ENCODE assay signal across 31 cellular contexts in the genomic region with DNA sequence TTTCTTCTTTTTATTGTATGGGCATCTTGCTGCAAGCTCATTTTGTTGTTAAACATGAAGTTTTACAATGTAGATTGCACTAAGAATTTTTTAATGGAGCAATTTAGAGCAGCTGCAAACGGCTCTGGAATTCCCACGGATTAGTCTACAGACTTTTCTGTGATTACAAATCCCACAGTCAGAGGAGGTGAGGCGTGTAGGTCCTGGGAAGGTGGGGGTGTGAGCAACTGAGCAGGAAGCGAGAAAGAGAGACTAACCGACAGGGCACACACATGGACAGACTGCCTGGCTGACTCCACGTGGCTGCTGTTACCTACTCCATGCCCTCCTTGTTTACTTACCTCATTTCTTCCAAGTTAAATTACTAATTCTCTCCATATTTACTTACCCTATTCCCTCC.
DNase-seq lines count a peak whose midpoint lies in the region; ATAC-seq, FAIRE-seq and TF ChIP-seq lines count a peak whose summit lies in the region.
"Had no signal": no experiment of that assay in that cellular context is flagged by ENCODE, and none has a peak within 500 bp of the region (broad histone marks: within the 10 kb centered on the region; RNA-seq: fewer than 3 reads in every experiment).

No MANE protein-coding gene starts in this region.

- in situ Hi-C loops in HepG2 (cut with HindIII; ENCODE audit: extremely low pct_ligation_motif_present, low pct_unique_long_range_greater_than_20kb) = no loop called here

- H3K9me3 ChIP-seq in HepG2 (ENCODE audit: low read length) (no peaks in the 10 kb centered on the region), right lobe of liver (no peaks in the 10 kb centered on the region), upper lobe of right lung (no peaks in the 10 kb centered on the region)
- H3K9me3 ChIP-seq: left lung, stomach, vagina had no signal

- POLR2A ChIA-PET in HepG2 (lab: Yijun Ruan, JAX) = no interaction called here

- intact Hi-C loops in HepG2 (cut with micrococcal nuclease; ENCODE audit: unreplicated experiment) (no loop called here), right lobe of liver (cut with DNase I) (no loop called here), upper lobe of right lung (cut with DNase I) (no loop called here)

- H3K27me3 ChIP-seq in HepG2 (ENCODE audit: control insufficient read depth in 1 of 2, insufficient read depth in 2 of 2, low read length in 2 of 2) (no peaks in the 10 kb centered on the region; a peak in 1 of 5 replicates), right lobe of liver (no peaks in the 10 kb centered on the region), upper lobe of right lung (no peaks in the 10 kb centered on the region), H7 (ENCODE audit: control insufficient read depth, insufficient read depth, low read length) (no peaks in the 10 kb centered on the region)
- H3K27me3 ChIP-seq: left lung, neural progenitor cell, stomach, vagina had no signal

- CTCF ChIA-PET in HepG2 (lab: Yijun Ruan, JAX; ENCODE audit: low intra/inter-chr PET ratio, low total read pairs) = no interaction called here

- DNase-seq in HepG2 (ENCODE audit: low spot score) (no peak), right lobe of liver (no peak), choroid plexus epithelial cell (ENCODE audit: low read depth) (peak; percentile 13), kidney tubule cell (ENCODE audit: low spot score) (peak; percentile 84), upper lobe of right lung (no peak), H7 (no peak), GF-D8 (lab: John Stamatoyannopoulos, UW) (no peak)
- DNase-seq: activated CD4-positive, alpha-beta T cell treated with anti-CD3 and anti-CD28 coated beads for 4 hours; aorta; caudate nucleus; effector memory CD8-positive, alpha-beta T cell; foreskin melanocyte; GM23248; KBM-7; left lung; mesendoderm; NCI-H1105; NCI-H1930; NCI-H524 treated with DMSO at 0.1 percent for 48 hours; right cardiac atrium; SIG-M5; stimulated activated CD4-positive, alpha-beta T cell treated with anti-CD3 and anti-CD28 coated beads, Interleukin-4, amount 100 ng/mL, for 1 hour; stomach had no signal

- 2% methylated on average over 6 of the region's 6 CpGs for WGBS in HepG2 (ENCODE audit: low lambda C conversion rate)
- WGBS in right lobe of liver (ENCODE audit: insufficient coverage, low coverage, low lambda C conversion rate, missing lambda C conversion rate) = 49% methylated on average over 6 of the region's 6 CpGs

- no peaks in the 10 kb centered on the region for H3K4me1 ChIP-seq in HepG2 (ENCODE audit: insufficient read depth, low read length)
- H3K4me1 ChIP-seq in right lobe of liver = no peaks in the 10 kb centered on the region
- no peaks in the 10 kb centered on the region for H3K4me1 ChIP-seq in upper lobe of right lung
- H3K4me1 ChIP-seq: left lung, stomach, vagina had no signal

- H3K4me2 ChIP-seq in HepG2 (ENCODE audit: low read depth, low read length) = no peak overlapping the region
- H3K4me2 ChIP-seq: hepatocyte, neural progenitor cell had no signal

- ATAC-seq in HepG2 = no peak; the same call in 2 of the 3 replicates
- ATAC-seq in right lobe of liver = no peak
- peak; percentile 21 for ATAC-seq in upper lobe of right lung
- no peak for ATAC-seq in HG02840 (IDR thresholded peaks at IDR 0.05; ENCODE audit: low FRiP score, unreplicated experiment)
- ATAC-seq: activated naive CD4-positive, alpha-beta T cell treated with anti-CD3 and anti-CD28 coated beads, Interleukin-2, amount 50 U/mL, for 72 hours; effector memory CD8-positive, alpha-beta T cell; esophagus mucosa; left lung; right cardiac atrium had no signal

- TF ChIP-seq EP300 in HepG2 (IDR thresholded peaks at IDR 0.05; ENCODE audit: low read depth in 2 of 2, low read length in 2 of 2) (no peak), HepG2 (CRISPR knock-in tag; IDR thresholded peaks at IDR 0.05; ENCODE audit: borderline replicate concordance) (no peak)

- no peaks in the 10 kb centered on the region for H4K20me1 ChIP-seq in HepG2 (ENCODE audit: insufficient read depth, low read length)

- BruUV-seq in HepG2 (replicated peaks; lab: Mats Ljungman, UMichigan) = no TSS peak

- H3K36me3 ChIP-seq in HepG2 (replicated peaks in 1 of 2; ENCODE audit: control insufficient read depth in 1 of 2, insufficient read depth in 2 of 2, low read length in 2 of 2) = no peaks in the 10 kb centered on the region
- H3K36me3 ChIP-seq in right lobe of liver = no peaks in the 10 kb centered on the region
- no peaks in the 10 kb centered on the region for H3K36me3 ChIP-seq in upper lobe of right lung
- H3K36me3 ChIP-seq in H7 (replicated peaks; ENCODE audit: control insufficient read depth, insufficient read depth, low read length) = no peaks in the 10 kb centered on the region
- H3K36me3 ChIP-seq: left lung, neural progenitor cell, stomach, vagina had no signal

- H3K9ac ChIP-seq in HepG2 (ENCODE audit: insufficient read depth, low read depth, low read length) = no peak overlapping the region
- H3K9ac ChIP-seq: GM23248, neural progenitor cell had no signal

- TF ChIP-seq POLR2A in HepG2 (IDR thresholded peaks at IDR 0.05; ENCODE audit: insufficient read depth in 1 of 2, low read depth in 2 of 2, low read length in 2 of 2) = no peak
- no peak for TF ChIP-seq POLR2A in right lobe of liver (IDR thresholded peaks at IDR 0.05)

- no peaks in the 10 kb centered on the region for H3K79me2 ChIP-seq in HepG2 (ENCODE audit: insufficient read depth, low read length)
- H3K79me2 ChIP-seq: hepatocyte had no signal

- TF ChIP-seq CTCF in HepG2 (CRISPR knock-in tag; IDR thresholded peaks at IDR 0.05) (no peak), right lobe of liver (IDR thresholded peaks at IDR 0.05) (no peak), choroid plexus epithelial cell (conservative IDR thresholded peaks at IDR 0.05; ENCODE audit: low read depth, low read length) (no peak), upper lobe of right lung (IDR thresholded peaks at IDR 0.05) (no peak)

- no peak overlapping the region for H2AFZ ChIP-seq in HepG2 (ENCODE audit: low read length)
- H2AFZ ChIP-seq: GM23248, hepatocyte, neural progenitor cell had no signal

- TF ChIP-seq RAD21 in HepG2 (CRISPR knock-in tag; IDR thresholded peaks at IDR 0.05) = no peak

- no peak for FAIRE-seq in HepG2 (lab: Jason Lieb, UNC)
- FAIRE-seq: A204.1, G401.6 had no signal

- H3K27ac ChIP-seq in HepG2 (ENCODE audit: extremely low read length, insufficient read depth, low read length) (no peak overlapping the region), right lobe of liver (no peak overlapping the region), upper lobe of right lung (no peak overlapping the region)
- H3K27ac ChIP-seq: GM23248, hepatocyte, left lung, neural progenitor cell, stomach, vagina had no signal

- H3K4me3 ChIP-seq in HepG2 (replicated peaks in 1 of 3; ENCODE audit: insufficient read depth in 1 of 3, low read depth in 2 of 3, low read length in 3 of 3) (no peak overlapping the region), right lobe of liver (no peak overlapping the region), choroid plexus epithelial cell (ENCODE audit: low read depth, low read length) (no peak overlapping the region), upper lobe of right lung (no peak overlapping the region), H7 (ENCODE audit: insufficient read depth, low read depth, low read length) (no peak overlapping the region)
- H3K4me3 ChIP-seq: GM23248, hepatocyte, left lung, neural progenitor cell, stomach, vagina had no signal

TF ChIP-seq in HepG2, 621 proteins besides CTCF, POLR2A, EP300 and RAD21:
- TF ChIP-seq, protein P1, sequence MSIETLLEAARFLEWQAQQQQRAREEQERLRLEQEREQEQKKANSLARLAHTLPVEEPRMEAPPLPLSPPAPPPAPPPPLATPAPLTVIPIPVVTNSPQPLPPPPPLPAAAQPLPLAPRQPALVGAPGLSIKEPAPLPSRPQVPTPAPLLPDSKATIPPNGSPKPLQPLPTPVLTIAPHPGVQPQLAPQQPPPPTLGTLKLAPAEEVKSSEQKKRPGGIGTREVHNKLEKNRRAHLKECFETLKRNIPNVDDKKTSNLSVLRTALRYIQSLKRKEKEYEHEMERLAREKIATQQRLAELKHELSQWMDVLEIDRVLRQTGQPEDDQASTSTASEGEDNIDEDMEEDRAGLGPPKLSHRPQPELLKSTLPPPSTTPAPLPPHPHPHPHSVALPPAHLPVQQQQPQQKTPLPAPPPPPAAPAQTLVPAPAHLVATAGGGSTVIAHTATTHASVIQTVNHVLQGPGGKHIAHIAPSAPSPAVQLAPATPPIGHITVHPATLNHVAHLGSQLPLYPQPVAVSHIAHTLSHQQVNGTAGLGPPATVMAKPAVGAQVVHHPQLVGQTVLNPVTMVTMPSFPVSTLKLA (IDR thresholded peaks at IDR 0.05) = peak; percentile 49
- TF ChIP-seq KMT2B (CRISPR knock-in tag; IDR thresholded peaks at IDR 0.05) (no peak), FOXC1 (CRISPR knock-in tag; IDR thresholded peaks at IDR 0.05; ENCODE audit: borderline replicate concordance) (no peak)

Comparison
In these comparisons a context has a peak if more than half of its experiments do, and no peak if none do; other contexts are left out.
1. DNase-seq: peak in choroid plexus epithelial cell (single experiment) and kidney tubule cell (single experiment); none in HepG2 (single experiment), right lobe of liver (0 of 3), upper lobe of right lung (single experiment), H7 (single experiment) and GF-D8 (single experiment).